ENCODE assay signal across 1 cellular context in the genomic region with DNA sequence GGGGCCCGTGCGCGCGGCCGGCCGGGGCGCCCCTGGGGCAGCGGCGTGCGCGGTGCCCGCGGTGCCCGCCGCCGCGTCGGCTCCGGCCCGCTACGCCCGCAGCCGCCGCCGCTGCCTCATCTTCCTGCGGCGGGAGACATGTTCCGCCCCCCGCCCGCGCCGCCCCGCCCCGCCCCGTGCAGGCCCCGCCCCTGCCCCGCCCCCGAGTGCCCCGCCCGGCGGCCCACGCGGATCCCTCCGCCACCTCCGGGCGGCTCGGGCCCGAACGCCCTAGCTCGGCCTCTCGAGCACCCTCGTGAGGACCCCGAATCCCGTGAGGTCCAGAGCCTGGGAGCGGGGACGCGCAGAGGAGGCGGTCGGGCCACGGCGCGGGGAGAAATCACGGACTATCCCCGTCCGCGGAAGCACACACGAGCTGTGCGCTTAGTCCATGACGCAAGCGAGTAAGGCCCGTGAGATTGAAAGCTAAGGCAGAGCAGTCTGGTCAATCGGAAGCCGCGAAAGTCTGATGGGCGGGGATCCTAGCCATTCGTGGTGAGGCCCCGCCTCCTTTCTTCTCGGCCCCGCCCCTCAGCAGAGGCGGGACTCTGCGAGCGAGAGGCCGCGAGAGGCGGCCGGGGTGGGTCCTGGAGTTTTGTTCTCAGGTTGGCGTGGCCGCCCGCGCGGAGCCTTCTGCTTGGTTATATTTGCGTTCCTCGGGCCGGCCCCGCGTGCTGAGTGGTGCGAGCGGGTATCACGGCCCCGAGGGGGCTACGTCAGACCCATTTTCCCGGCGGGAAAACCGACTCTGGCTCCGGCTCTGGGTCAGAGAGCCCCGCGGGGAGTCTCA.
TF ChIP-seq lines count a peak whose summit lies in the region.

Gene TCF3, minus strand, starts transcription at position 145 of the 829 bp plus-strand sequence. CDS start 2,367 bp downstream, outside the sequence.

TF ChIP-seq in K562, 482 proteins besides CTCF, POLR2A, EP300 and RAD21 (continued from another document and continues in another):
- TF ChIP-seq, protein P1, sequence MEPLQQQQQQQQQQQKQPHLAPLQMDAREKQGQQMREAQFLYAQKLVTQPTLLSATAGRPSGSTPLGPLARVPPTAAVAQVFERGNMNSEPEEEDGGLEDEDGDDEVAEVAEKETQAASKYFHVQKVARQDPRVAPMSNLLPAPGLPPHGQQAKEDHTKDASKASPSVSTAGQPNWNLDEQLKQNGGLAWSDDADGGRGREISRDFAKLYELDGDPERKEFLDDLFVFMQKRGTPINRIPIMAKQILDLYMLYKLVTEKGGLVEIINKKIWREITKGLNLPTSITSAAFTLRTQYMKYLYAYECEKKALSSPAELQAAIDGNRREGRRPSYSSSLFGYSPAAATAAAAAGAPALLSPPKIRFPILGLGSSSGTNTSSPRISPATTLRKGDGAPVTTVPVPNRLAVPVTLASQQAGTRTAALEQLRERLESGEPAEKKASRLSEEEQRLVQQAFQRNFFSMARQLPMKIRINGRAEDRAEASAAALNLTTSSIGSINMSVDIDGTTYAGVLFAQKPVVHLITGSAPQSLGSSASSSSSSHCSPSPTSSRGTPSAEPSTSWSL (CRISPR knock-in tag; IDR thresholded peaks at IDR 0.05; ENCODE audit: borderline replicate concordance), result no peak
- TF ChIP-seq, protein P2, sequence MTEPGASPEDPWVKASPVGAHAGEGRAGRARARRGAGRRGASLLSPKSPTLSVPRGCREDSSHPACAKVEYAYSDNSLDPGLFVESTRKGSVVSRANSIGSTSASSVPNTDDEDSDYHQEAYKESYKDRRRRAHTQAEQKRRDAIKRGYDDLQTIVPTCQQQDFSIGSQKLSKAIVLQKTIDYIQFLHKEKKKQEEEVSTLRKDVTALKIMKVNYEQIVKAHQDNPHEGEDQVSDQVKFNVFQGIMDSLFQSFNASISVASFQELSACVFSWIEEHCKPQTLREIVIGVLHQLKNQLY (CRISPR knock-in tag; conservative IDR thresholded peaks at IDR 0.05), result no peak
- no peak for TF ChIP-seq SETDB1 (IDR thresholded peaks at IDR 0.05; ENCODE audit: low read length)
- no peak for TF ChIP-seq PRPF4 (IDR thresholded peaks at IDR 0.05; ENCODE audit: insufficient read depth, low read depth, low read length, poor library complexity, severe bottlenecking)
- no peak; the same call in 1 of the 2 replicates for TF ChIP-seq MITF (IDR thresholded peaks at IDR 0.05)
- TF ChIP-seq AFF1 (IDR thresholded peaks at IDR 0.05; ENCODE audit: low read depth in 1 of 2, partially characterized antibody in 2 of 2), result peak in 1 of 2 experiments; percentile 14
- no peak for TF ChIP-seq ZBTB43 (CRISPR knock-in tag; IDR thresholded peaks at IDR 0.05)
- TF ChIP-seq, protein P3, sequence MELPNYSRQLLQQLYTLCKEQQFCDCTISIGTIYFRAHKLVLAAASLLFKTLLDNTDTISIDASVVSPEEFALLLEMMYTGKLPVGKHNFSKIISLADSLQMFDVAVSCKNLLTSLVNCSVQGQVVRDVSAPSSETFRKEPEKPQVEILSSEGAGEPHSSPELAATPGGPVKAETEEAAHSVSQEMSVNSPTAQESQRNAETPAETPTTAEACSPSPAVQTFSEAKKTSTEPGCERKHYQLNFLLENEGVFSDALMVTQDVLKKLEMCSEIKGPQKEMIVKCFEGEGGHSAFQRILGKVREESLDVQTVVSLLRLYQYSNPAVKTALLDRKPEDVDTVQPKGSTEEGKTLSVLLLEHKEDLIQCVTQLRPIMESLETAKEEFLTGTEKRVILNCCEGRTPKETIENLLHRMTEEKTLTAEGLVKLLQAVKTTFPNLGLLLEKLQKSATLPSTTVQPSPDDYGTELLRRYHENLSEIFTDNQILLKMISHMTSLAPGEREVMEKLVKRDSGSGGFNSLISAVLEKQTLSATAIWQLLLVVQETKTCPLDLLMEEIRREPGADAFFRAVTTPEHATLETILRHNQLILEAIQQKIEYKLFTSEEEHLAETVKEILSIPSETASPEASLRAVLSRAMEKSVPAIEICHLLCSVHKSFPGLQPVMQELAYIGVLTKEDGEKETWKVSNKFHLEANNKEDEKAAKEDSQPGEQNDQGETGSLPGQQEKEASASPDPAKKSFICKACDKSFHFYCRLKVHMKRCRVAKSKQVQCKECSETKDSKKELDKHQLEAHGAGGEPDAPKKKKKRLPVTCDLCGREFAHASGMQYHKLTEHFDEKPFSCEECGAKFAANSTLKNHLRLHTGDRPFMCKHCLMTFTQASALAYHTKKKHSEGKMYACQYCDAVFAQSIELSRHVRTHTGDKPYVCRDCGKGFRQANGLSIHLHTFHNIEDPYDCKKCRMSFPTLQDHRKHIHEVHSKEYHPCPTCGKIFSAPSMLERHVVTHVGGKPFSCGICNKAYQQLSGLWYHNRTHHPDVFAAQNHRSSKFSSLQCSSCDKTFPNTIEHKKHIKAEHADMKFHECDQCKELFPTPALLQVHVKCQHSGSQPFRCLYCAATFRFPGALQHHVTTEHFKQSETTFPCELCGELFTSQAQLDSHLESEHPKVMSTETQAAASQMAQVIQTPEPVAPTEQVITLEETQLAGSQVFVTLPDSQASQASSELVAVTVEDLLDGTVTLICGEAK (IDR thresholded peaks at IDR 0.05), result peak; percentile 79
- TF ChIP-seq, protein P3 (CRISPR knock-in tag; IDR thresholded peaks at IDR 0.05), result no peak
- TF ChIP-seq ZBTB9 (CRISPR knock-in tag; IDR thresholded peaks at IDR 0.05), result peak; percentile 53; the same call in 1 of the 2 replicates
- no peak for TF ChIP-seq GABPB2 (CRISPR knock-in tag; conservative IDR thresholded peaks at IDR 0.05)
- TF ChIP-seq FOXA3 (CRISPR knock-in tag; conservative IDR thresholded peaks at IDR 0.05 in 1 of 2, IDR thresholded peaks at IDR 0.05 in 1 of 2), result no peak
- peak; percentile 45 for TF ChIP-seq KDM5B (IDR thresholded peaks at IDR 0.05; ENCODE audit: insufficient replicate concordance, low read depth, low read length)
- no peak for TF ChIP-seq KAT2B (IDR thresholded peaks at IDR 0.05; ENCODE audit: low read depth, low read length)
- TF ChIP-seq PKNOX1 (IDR thresholded peaks at IDR 0.05), result peak; percentile 100
- TF ChIP-seq HMG20A (CRISPR knock-in tag; conservative IDR thresholded peaks at IDR 0.05), result no peak
- TF ChIP-seq OTX1 (CRISPR knock-in tag; IDR thresholded peaks at IDR 0.05), result peak; percentile 87; the same call in 1 of the 2 replicates
- no peak for TF ChIP-seq ZNF263 (CRISPR knock-in tag; IDR thresholded peaks at IDR 0.05; ENCODE audit: borderline replicate concordance)
- peak; percentile 87 for TF ChIP-seq MTA3 (IDR thresholded peaks at IDR 0.05; ENCODE audit: borderline replicate concordance)
- no peak for TF ChIP-seq ZNF253 (CRISPR knock-in tag; conservative IDR thresholded peaks at IDR 0.05)
- TF ChIP-seq CBFB (CRISPR knock-in tag; IDR thresholded peaks at IDR 0.05), result no peak
- no peak for TF ChIP-seq ZNF165 (CRISPR knock-in tag; IDR thresholded peaks at IDR 0.05; ENCODE audit: borderline replicate concordance)
- TF ChIP-seq, protein P4, sequence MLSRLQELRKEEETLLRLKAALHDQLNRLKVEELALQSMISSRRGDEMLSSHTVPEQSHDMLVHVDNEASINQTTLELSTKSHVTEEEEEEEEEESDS (CRISPR knock-in tag; IDR thresholded peaks at IDR 0.05), result no peak
- TF ChIP-seq ZNF324 (CRISPR knock-in tag; IDR thresholded peaks at IDR 0.05), result no peak
- no peak for TF ChIP-seq PHB2 (IDR thresholded peaks at IDR 0.05; ENCODE audit: low read depth)
- TF ChIP-seq ZNF507 (tag; conservative IDR thresholded peaks at IDR 0.05), result no peak
- no peak for TF ChIP-seq SRSF9 (IDR thresholded peaks at IDR 0.05; ENCODE audit: borderline replicate concordance, low read depth, low read length)
- TF ChIP-seq SMAD3 (CRISPR knock-in tag; conservative IDR thresholded peaks at IDR 0.05), result peak; percentile 65; the same call in 1 of the 2 replicates
- no peak for TF ChIP-seq YBX1 (IDR thresholded peaks at IDR 0.05)
- TF ChIP-seq PTTG1 (tag; IDR thresholded peaks at IDR 0.05; ENCODE audit: low read depth), result no peak
- no peak for TF ChIP-seq ZNF316 (IDR thresholded peaks at IDR 0.05)
- no peak for TF ChIP-seq SREBF2 (CRISPR knock-in tag; IDR thresholded peaks at IDR 0.05)
- peak; percentile 88; the same call in 1 of the 2 replicates for TF ChIP-seq BRD4 (IDR thresholded peaks at IDR 0.05)
- TF ChIP-seq TAL1 (IDR thresholded peaks at IDR 0.05), result no peak
- peak; percentile 45 for TF ChIP-seq ARID1B (IDR thresholded peaks at IDR 0.05)
